ENCODE assay signal across 3 cellular contexts in genomic region chr20:32729334-32729733, GRCh38. TPM values are rescaled to one million over a fixed set of nuclear protein-coding genes. Genes with fewer than 3 reads are reported as not detected.
"Had no signal": no experiment of that assay in that cellular context is flagged by ENCODE, and none has a peak within 500 bp of the region (broad histone marks: within the 10 kb centered on the region; RNA-seq: fewer than 3 reads in every experiment).

No MANE protein-coding gene starts in this region.

RNA-seq across cellular contexts. Expression of gene C20orf203, which starts 55.6 kb away (rescaled TPM):
- total RNA-seq: activated CD4-positive, alpha-beta T cell treated with anti-CD3 and anti-CD28 coated beads for 36 hours; ascending aorta; T-helper 1 cell treated with Interleukin-12 subunit alpha and Interleukin-12 subunit beta and Interleukin-4 antibody, amounts not matched to agents 30 ng/mL and 1 ng/mL, for 36 hours had no signal
